In the genomic region with DNA sequence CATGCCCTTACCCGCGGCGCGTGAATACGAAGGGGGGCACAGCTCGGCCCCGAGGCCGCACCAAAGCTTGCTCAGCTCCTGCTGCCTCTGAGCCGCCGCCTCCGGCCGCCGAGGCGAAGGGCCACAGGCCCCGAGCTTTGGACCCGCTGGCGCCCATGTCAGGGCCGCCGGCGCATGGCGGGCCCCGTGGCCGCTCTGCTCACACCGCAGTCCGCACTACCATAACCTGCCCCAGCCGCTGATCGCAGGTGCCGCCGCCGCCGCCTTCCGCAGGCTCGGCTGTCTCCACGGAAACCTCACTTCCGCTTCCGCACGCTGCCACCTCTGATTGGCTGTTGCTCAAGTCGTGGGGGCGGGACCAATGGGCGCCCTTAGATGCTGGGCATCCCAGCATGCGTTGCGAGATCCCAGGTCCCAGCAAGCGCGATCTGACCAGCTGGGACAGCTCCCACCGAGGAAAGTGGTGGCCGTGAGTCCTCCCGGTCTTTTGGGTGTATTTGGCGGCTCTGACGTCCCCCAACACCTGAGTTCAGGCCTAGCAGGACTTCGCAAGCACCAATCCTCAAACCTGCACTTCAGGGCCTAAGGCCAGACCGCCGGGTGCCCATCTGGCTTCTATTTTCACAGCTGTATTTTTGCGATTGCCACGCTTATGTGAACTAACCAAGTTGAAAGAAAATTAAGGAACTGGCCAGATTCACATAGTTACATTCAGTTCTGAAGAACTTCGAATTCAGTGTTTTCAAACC, we compare ENCODE assay signal across 1 cellular context.
TF ChIP-seq lines count a peak whose summit lies in the region.

A gene with protein sequence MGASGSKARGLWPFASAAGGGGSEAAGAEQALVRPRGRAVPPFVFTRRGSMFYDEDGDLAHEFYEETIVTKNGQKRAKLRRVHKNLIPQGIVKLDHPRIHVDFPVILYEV (minus strand): TSS at position 281 of the 749 bp plus-strand sequence. CDS start 124 bp downstream, at position 157.

TF ChIP-seq in HepG2, 621 proteins besides CTCF, POLR2A, EP300 and RAD21 (continued from another document and continues in another):
- TF ChIP-seq, protein P1, sequence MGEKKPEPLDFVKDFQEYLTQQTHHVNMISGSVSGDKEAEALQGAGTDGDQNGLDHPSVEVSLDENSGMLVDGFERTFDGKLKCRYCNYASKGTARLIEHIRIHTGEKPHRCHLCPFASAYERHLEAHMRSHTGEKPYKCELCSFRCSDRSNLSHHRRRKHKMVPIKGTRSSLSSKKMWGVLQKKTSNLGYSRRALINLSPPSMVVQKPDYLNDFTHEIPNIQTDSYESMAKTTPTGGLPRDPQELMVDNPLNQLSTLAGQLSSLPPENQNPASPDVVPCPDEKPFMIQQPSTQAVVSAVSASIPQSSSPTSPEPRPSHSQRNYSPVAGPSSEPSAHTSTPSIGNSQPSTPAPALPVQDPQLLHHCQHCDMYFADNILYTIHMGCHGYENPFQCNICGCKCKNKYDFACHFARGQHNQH (CRISPR knock-in tag; IDR thresholded peaks at IDR 0.05) = peak; percentile 33; the same call in 1 of the 2 replicates
- TF ChIP-seq ZNF350 (CRISPR knock-in tag; IDR thresholded peaks at IDR 0.05; ENCODE audit: borderline replicate concordance, low read depth) (peak; percentile 70; the same call in 1 of the 2 replicates), ZNF761 (CRISPR knock-in tag; conservative IDR thresholded peaks at IDR 0.05) (no peak), ZNF543 (CRISPR knock-in tag; IDR thresholded peaks at IDR 0.05) (no peak), ZNF768 (CRISPR knock-in tag; IDR thresholded peaks at IDR 0.05) (no peak; the same call in 1 of the 2 replicates), KAT8 (CRISPR knock-in tag; IDR thresholded peaks at IDR 0.05) (peak; percentile 95), KLF13 (CRISPR knock-in tag; IDR thresholded peaks at IDR 0.05) (no peak), ZNF34 (CRISPR knock-in tag; IDR thresholded peaks at IDR 0.05; ENCODE audit: borderline replicate concordance) (peak; percentile 83; the same call in 1 of the 2 replicates), PAWR (CRISPR knock-in tag; IDR thresholded peaks at IDR 0.05; ENCODE audit: borderline replicate concordance) (0 out of 2 replicates have a peak, but pooled peaks have one; percentile 40), XRCC5 (optimal IDR thresholded peaks at IDR 0.05; ENCODE audit: low read length) (peak; percentile 17), XBP1 (CRISPR knock-in tag; IDR thresholded peaks at IDR 0.05) (no peak), TP53 (CRISPR knock-in tag; conservative IDR thresholded peaks at IDR 0.05) (0 out of 2 replicates have a peak, but pooled peaks have one; percentile 70), MED1 (CRISPR knock-in tag; IDR thresholded peaks at IDR 0.05) (peak; percentile 44), NFYC (CRISPR knock-in tag; IDR thresholded peaks at IDR 0.05) (peak; percentile 96), ZSCAN12 (CRISPR knock-in tag; IDR thresholded peaks at IDR 0.05) (no peak), MEIS1 (CRISPR knock-in tag; IDR thresholded peaks at IDR 0.05; ENCODE audit: borderline replicate concordance) (0 out of 2 replicates have a peak, but pooled peaks have one; percentile 24), ISL2 (CRISPR knock-in tag; IDR thresholded peaks at IDR 0.05) (peak; percentile 70), HNF4G (IDR thresholded peaks at IDR 0.05; ENCODE audit: borderline replicate concordance, low read depth, low read length) (no peak), HNF4G (CRISPR knock-in tag; IDR thresholded peaks at IDR 0.05; ENCODE audit: borderline replicate concordance, low read depth) (no peak), KLF12 (CRISPR knock-in tag; IDR thresholded peaks at IDR 0.05; ENCODE audit: borderline replicate concordance) (0 out of 2 replicates have a peak, but pooled peaks have one; percentile 62)
- TF ChIP-seq, protein P2, sequence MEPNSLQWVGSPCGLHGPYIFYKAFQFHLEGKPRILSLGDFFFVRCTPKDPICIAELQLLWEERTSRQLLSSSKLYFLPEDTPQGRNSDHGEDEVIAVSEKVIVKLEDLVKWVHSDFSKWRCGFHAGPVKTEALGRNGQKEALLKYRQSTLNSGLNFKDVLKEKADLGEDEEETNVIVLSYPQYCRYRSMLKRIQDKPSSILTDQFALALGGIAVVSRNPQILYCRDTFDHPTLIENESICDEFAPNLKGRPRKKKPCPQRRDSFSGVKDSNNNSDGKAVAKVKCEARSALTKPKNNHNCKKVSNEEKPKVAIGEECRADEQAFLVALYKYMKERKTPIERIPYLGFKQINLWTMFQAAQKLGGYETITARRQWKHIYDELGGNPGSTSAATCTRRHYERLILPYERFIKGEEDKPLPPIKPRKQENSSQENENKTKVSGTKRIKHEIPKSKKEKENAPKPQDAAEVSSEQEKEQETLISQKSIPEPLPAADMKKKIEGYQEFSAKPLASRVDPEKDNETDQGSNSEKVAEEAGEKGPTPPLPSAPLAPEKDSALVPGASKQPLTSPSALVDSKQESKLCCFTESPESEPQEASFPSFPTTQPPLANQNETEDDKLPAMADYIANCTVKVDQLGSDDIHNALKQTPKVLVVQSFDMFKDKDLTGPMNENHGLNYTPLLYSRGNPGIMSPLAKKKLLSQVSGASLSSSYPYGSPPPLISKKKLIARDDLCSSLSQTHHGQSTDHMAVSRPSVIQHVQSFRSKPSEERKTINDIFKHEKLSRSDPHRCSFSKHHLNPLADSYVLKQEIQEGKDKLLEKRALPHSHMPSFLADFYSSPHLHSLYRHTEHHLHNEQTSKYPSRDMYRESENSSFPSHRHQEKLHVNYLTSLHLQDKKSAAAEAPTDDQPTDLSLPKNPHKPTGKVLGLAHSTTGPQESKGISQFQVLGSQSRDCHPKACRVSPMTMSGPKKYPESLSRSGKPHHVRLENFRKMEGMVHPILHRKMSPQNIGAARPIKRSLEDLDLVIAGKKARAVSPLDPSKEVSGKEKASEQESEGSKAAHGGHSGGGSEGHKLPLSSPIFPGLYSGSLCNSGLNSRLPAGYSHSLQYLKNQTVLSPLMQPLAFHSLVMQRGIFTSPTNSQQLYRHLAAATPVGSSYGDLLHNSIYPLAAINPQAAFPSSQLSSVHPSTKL (CRISPR knock-in tag; IDR thresholded peaks at IDR 0.05) = peak; percentile 12; the same call in 1 of the 2 replicates
- TF ChIP-seq, protein P3, sequence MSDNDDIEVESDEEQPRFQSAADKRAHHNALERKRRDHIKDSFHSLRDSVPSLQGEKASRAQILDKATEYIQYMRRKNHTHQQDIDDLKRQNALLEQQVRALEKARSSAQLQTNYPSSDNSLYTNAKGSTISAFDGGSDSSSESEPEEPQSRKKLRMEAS (IDR thresholded peaks at IDR 0.05) = peak; percentile 66
- TF ChIP-seq, protein P4, sequence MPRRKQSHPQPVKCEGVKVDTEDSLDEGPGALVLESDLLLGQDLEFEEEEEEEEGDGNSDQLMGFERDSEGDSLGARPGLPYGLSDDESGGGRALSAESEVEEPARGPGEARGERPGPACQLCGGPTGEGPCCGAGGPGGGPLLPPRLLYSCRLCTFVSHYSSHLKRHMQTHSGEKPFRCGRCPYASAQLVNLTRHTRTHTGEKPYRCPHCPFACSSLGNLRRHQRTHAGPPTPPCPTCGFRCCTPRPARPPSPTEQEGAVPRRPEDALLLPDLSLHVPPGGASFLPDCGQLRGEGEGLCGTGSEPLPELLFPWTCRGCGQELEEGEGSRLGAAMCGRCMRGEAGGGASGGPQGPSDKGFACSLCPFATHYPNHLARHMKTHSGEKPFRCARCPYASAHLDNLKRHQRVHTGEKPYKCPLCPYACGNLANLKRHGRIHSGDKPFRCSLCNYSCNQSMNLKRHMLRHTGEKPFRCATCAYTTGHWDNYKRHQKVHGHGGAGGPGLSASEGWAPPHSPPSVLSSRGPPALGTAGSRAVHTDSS (CRISPR knock-in tag; conservative IDR thresholded peaks at IDR 0.05) = 0 out of 2 replicates have a peak, but pooled peaks have one; percentile 35
- TF ChIP-seq, protein P5, sequence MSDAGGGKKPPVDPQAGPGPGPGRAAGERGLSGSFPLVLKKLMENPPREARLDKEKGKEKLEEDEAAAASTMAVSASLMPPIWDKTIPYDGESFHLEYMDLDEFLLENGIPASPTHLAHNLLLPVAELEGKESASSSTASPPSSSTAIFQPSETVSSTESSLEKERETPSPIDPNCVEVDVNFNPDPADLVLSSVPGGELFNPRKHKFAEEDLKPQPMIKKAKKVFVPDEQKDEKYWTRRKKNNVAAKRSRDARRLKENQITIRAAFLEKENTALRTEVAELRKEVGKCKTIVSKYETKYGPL (CRISPR knock-in tag; IDR thresholded peaks at IDR 0.05) = no peak; the same call in 1 of the 2 replicates
- TF ChIP-seq, protein P6, sequence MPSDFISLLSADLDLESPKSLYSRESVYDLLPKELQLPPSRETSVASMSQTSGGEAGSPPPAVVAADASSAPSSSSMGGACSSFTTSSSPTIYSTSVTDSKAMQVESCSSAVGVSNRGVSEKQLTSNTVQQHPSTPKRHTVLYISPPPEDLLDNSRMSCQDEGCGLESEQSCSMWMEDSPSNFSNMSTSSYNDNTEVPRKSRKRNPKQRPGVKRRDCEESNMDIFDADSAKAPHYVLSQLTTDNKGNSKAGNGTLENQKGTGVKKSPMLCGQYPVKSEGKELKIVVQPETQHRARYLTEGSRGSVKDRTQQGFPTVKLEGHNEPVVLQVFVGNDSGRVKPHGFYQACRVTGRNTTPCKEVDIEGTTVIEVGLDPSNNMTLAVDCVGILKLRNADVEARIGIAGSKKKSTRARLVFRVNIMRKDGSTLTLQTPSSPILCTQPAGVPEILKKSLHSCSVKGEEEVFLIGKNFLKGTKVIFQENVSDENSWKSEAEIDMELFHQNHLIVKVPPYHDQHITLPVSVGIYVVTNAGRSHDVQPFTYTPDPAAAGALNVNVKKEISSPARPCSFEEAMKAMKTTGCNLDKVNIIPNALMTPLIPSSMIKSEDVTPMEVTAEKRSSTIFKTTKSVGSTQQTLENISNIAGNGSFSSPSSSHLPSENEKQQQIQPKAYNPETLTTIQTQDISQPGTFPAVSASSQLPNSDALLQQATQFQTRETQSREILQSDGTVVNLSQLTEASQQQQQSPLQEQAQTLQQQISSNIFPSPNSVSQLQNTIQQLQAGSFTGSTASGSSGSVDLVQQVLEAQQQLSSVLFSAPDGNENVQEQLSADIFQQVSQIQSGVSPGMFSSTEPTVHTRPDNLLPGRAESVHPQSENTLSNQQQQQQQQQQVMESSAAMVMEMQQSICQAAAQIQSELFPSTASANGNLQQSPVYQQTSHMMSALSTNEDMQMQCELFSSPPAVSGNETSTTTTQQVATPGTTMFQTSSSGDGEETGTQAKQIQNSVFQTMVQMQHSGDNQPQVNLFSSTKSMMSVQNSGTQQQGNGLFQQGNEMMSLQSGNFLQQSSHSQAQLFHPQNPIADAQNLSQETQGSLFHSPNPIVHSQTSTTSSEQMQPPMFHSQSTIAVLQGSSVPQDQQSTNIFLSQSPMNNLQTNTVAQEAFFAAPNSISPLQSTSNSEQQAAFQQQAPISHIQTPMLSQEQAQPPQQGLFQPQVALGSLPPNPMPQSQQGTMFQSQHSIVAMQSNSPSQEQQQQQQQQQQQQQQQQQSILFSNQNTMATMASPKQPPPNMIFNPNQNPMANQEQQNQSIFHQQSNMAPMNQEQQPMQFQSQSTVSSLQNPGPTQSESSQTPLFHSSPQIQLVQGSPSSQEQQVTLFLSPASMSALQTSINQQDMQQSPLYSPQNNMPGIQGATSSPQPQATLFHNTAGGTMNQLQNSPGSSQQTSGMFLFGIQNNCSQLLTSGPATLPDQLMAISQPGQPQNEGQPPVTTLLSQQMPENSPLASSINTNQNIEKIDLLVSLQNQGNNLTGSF (CRISPR knock-in tag; IDR thresholded peaks at IDR 0.05) = no peak
- TF ChIP-seq, protein P7, sequence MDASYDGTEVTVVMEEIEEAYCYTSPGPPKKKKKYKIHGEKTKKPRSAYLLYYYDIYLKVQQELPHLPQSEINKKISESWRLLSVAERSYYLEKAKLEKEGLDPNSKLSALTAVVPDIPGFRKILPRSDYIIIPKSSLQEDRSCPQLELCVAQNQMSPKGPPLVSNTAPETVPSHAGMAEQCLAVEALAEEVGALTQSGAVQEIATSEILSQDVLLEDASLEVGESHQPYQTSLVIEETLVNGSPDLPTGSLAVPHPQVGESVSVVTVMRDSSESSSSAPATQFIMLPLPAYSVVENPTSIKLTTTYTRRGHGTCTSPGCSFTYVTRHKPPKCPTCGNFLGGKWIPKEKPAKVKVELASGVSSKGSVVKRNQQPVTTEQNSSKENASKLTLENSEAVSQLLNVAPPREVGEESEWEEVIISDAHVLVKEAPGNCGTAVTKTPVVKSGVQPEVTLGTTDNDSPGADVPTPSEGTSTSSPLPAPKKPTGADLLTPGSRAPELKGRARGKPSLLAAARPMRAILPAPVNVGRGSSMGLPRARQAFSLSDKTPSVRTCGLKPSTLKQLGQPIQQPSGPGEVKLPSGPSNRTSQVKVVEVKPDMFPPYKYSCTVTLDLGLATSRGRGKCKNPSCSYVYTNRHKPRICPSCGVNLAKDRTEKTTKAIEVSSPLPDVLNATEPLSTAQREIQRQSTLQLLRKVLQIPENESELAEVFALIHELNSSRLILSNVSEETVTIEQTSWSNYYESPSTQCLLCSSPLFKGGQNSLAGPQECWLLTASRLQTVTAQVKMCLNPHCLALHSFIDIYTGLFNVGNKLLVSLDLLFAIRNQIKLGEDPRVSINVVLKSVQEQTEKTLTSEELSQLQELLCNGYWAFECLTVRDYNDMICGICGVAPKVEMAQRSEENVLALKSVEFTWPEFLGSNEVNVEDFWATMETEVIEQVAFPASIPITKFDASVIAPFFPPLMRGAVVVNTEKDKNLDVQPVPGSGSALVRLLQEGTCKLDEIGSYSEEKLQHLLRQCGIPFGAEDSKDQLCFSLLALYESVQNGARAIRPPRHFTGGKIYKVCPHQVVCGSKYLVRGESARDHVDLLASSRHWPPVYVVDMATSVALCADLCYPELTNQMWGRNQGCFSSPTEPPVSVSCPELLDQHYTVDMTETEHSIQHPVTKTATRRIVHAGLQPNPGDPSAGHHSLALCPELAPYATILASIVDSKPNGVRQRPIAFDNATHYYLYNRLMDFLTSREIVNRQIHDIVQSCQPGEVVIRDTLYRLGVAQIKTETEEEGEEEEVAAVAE (CRISPR knock-in tag; IDR thresholded peaks at IDR 0.05; ENCODE audit: borderline replicate concordance) = peak; percentile 82; the same call in 1 of the 2 replicates
- TF ChIP-seq, protein P8, sequence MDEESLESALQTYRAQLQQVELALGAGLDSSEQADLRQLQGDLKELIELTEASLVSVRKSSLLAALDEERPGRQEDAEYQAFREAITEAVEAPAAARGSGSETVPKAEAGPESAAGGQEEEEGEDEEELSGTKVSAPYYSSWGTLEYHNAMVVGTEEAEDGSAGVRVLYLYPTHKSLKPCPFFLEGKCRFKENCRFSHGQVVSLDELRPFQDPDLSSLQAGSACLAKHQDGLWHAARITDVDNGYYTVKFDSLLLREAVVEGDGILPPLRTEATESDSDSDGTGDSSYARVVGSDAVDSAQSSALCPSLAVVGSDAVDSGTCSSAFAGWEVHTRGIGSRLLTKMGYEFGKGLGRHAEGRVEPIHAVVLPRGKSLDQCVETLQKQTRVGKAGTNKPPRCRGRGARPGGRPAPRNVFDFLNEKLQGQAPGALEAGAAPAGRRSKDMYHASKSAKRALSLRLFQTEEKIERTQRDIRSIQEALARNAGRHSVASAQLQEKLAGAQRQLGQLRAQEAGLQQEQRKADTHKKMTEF (CRISPR knock-in tag; IDR thresholded peaks at IDR 0.05) = peak; percentile 80; the same call in 1 of the 2 replicates
